10 cellular contexts compared by ENCODE assay signal in genomic region chr13:114128348-114128623, GRCh38. TPM values are rescaled to one million over a fixed set of nuclear protein-coding genes. Genes with fewer than 3 reads are reported as not detected.
DNase-seq lines count a peak whose midpoint lies in the region; ATAC-seq and TF ChIP-seq lines count a peak whose summit lies in the region.
"Had no signal": no experiment of that assay in that cellular context is flagged by ENCODE, and none has a peak within 500 bp of the region (broad histone marks: within the 10 kb centered on the region; RNA-seq: fewer than 3 reads in every experiment).

No MANE protein-coding gene starts in this region.

- no peaks in the 10 kb centered on the region for H3K36me3 ChIP-seq in stomach

- no peak for TF ChIP-seq POLR2A in stomach (IDR thresholded peaks at IDR 0.05)

- peaks cover 4% of the 10 kb centered on the region for H3K9me3 Mint-ChIP-seq in activated CD4-positive, alpha-beta T cell treated with anti-CD3 and anti-CD28 coated beads, Interleukin-2, amount 10 ng/mL, durations not matched to agents 24 days and 14 days
- no peaks in the 10 kb centered on the region for H3K9me3 Mint-ChIP-seq in activated T-helper 17 cell treated with anti-CD3 and anti-CD28 coated beads, Interleukin-2, amount 50 U/mL, for 72 hours

- 76 to 90% (median 78%) methylated on average over 2 to 5 of the region's 5 CpGs for WGBS in stomach, 5 donors

- TF ChIP-seq CTCF in stomach (IDR thresholded peaks at IDR 0.05), result no peak

- no peak for TF ChIP-seq EP300 in stomach (IDR thresholded peaks at IDR 0.05)

- H3K36me3 Mint-ChIP-seq in activated CD4-positive, alpha-beta T cell treated with anti-CD3 and anti-CD28 coated beads, Interleukin-2, amount 10 ng/mL, durations not matched to agents 24 days and 14 days (ENCODE audit: low read depth), result peaks cover 38% of the 10 kb centered on the region
- H3K36me3 Mint-ChIP-seq in activated T-helper 17 cell treated with anti-CD3 and anti-CD28 coated beads, Interleukin-2, amount 50 U/mL, for 72 hours (ENCODE audit: low read depth), result peaks cover 71% of the 10 kb centered on the region

- peak overlapping the region; percentile 99 for H3K4me3 Mint-ChIP-seq in activated CD4-positive, alpha-beta T cell treated with anti-CD3 and anti-CD28 coated beads, Interleukin-2, amount 10 ng/mL, durations not matched to agents 24 days and 14 days
- H3K4me3 Mint-ChIP-seq in activated T-helper 17 cell treated with anti-CD3 and anti-CD28 coated beads, Interleukin-2, amount 50 U/mL, for 72 hours, result peak overlapping the region; percentile 98

- H3K4me1 ChIP-seq in stomach, result peaks cover 36 to 71% (median 55%) of the 10 kb centered on the region in 4 donors

- H3K27ac ChIP-seq in layer of hippocampus (ENCODE audit: low read depth, low read length) (peak overlapping the region; percentile 30), stomach (peak overlapping the region; percentile 32 to 90 (median 86))
- H3K27ac ChIP-seq: A549 had no signal

- H3K27ac Mint-ChIP-seq in activated CD4-positive, alpha-beta T cell treated with anti-CD3 and anti-CD28 coated beads, Interleukin-2, amount 10 ng/mL, durations not matched to agents 24 days and 14 days, result peak overlapping the region; percentile 89
- peak overlapping the region; percentile 89 for H3K27ac Mint-ChIP-seq in activated T-helper 17 cell treated with anti-CD3 and anti-CD28 coated beads, Interleukin-2, amount 50 U/mL, for 72 hours

- no peaks in the 10 kb centered on the region for H3K27me3 ChIP-seq in layer of hippocampus (ENCODE audit: control insufficient read depth, insufficient read depth, low read length)
- peaks cover 0 to 12% (median 0%) of the 10 kb centered on the region in 3 donors for H3K27me3 ChIP-seq in stomach

- H3K4me3 ChIP-seq in stomach, result peak overlapping the region in 3 of 4 donors; percentile 20 to 31 (median 25)
- H3K4me3 ChIP-seq: A549 had no signal

- DNase-seq in activated CD4-positive, alpha-beta T cell treated with anti-CD3 and anti-CD28 coated beads, Interleukin-2, amount 10 ng/mL, durations not matched to agents 24 days and 14 days, result no peak
- no peak for DNase-seq in activated CD4-positive, alpha-beta T cell treated with anti-CD3 and anti-CD28 coated beads for 48 hours
- DNase-seq in stomach (no peak), NCI-H2029 (lab: John Stamatoyannopoulos, UW) (no peak), iPS-NIHi7 (ENCODE audit: extremely low spot score) (no peak)

- ATAC-seq in activated T-helper 17 cell treated with anti-CD3 and anti-CD28 coated beads, Interleukin-2, amount 50 U/mL, for 72 hours (replicated peaks), result no peak
- ATAC-seq in HG02973 (IDR thresholded peaks at IDR 0.05; ENCODE audit: unreplicated experiment), result no peak
- ATAC-seq: A549 had no signal

- H3K4me1 Mint-ChIP-seq in activated CD4-positive, alpha-beta T cell treated with anti-CD3 and anti-CD28 coated beads, Interleukin-2, amount 10 ng/mL, durations not matched to agents 24 days and 14 days, result peaks cover 61% of the 10 kb centered on the region
- peaks cover 45% of the 10 kb centered on the region for H3K4me1 Mint-ChIP-seq in activated T-helper 17 cell treated with anti-CD3 and anti-CD28 coated beads, Interleukin-2, amount 50 U/mL, for 72 hours

- H3K9me3 ChIP-seq in stomach, result no peaks in the 10 kb centered on the region
- H3K9me3 ChIP-seq: A549 had no signal

- peaks cover 2% of the 10 kb centered on the region for H3K27me3 Mint-ChIP-seq in activated CD4-positive, alpha-beta T cell treated with anti-CD3 and anti-CD28 coated beads, Interleukin-2, amount 10 ng/mL, durations not matched to agents 24 days and 14 days
- H3K27me3 Mint-ChIP-seq in activated T-helper 17 cell treated with anti-CD3 and anti-CD28 coated beads, Interleukin-2, amount 50 U/mL, for 72 hours, result no peaks in the 10 kb centered on the region

- intact Hi-C loops in activated CD4-positive, alpha-beta T cell treated with anti-CD3 and anti-CD28 coated beads, Interleukin-2, amount 10 ng/mL, durations not matched to agents 24 days and 14 days (cut with micrococcal nuclease), result loop anchor here (2.0 kb wide), 2 partner anchors 13 to 107 kb away; partner anchors contain the start of gene CDC16
- intact Hi-C loops in stomach (cut with DNase I; ENCODE audit: low total_unique reads), result loop anchor here (10.0 kb wide), 1 partner anchor 63 kb away; no protein-coding TSS in a partner anchor

RNA-seq across cellular contexts. Expression of gene RASA3, which starts 4.1 kb away (rescaled TPM):
- 15.9 TPM in 2 replicates for total RNA-seq in activated CD4-positive, alpha-beta T cell treated with anti-CD3 and anti-CD28 coated beads, Interleukin-2, amount 10 ng/mL, durations not matched to agents 24 days and 14 days
- total RNA-seq in activated T-helper 17 cell treated with anti-CD3 and anti-CD28 coated beads, Interleukin-2, amount 50 U/mL, for 72 hours, result 10 to 100 TPM; 18.4 to 62.5 TPM
- total RNA-seq in stomach, result 10 to 100 TPM in 1 of 5 donors, 1 to 10 TPM in 4; 3.8 to 22.3 (median 6.4) TPM
- polyA plus RNA-seq in stomach, result 10 to 100 TPM in 2 of 3 donors, 1 to 10 TPM in 1; 3.7 to 11.8 (median 10.9) TPM

RNA-seq across cellular contexts. Expression of gene CFAP97D2, which starts 50.8 kb away (rescaled TPM):
- not detected in 2 replicates for total RNA-seq in activated CD4-positive, alpha-beta T cell treated with anti-CD3 and anti-CD28 coated beads, Interleukin-2, amount 10 ng/mL, durations not matched to agents 24 days and 14 days
- total RNA-seq in activated T-helper 17 cell treated with anti-CD3 and anti-CD28 coated beads, Interleukin-2, amount 50 U/mL, for 72 hours, result not detected
- not detected for total RNA-seq in stomach
- not detected for polyA plus RNA-seq in stomach
- total RNA-seq: SK-MEL-5 had no signal
- polyA plus RNA-seq: A549 had no signal
